9 cellular contexts compared by ENCODE assay signal in genomic region chr3:128076783-128077624, GRCh38. TPM values are rescaled to one million over a fixed set of nuclear protein-coding genes. Genes with fewer than 3 reads are reported as not detected.
DNase-seq lines count a peak whose midpoint lies in the region; ATAC-seq and TF ChIP-seq lines count a peak whose summit lies in the region.
"Had no signal": no experiment of that assay in that cellular context is flagged by ENCODE, and none has a peak within 500 bp of the region (broad histone marks: within the 10 kb centered on the region; RNA-seq: fewer than 3 reads in every experiment).

No MANE protein-coding gene starts in this region.

- no peaks in the 10 kb centered on the region for H3K27me3 Mint-ChIP-seq in activated naive CD4-positive, alpha-beta T cell treated with anti-CD3 and anti-CD28 coated beads for 36 hours (ENCODE audit: low read depth)

- intact Hi-C loops in activated naive CD4-positive, alpha-beta T cell treated with anti-CD3 and anti-CD28 coated beads for 36 hours (cut with micrococcal nuclease): loop anchor here (2.0 to 5.0 kb wide), 2 partner anchors 350 to 414 kb away; no protein-coding TSS in a partner anchor
- intact Hi-C loops in left cardiac atrium (cut with DNase I) (loop anchor here (10.0 kb wide), 2 partner anchors 48 to 58 kb away; partner anchors contain the start of gene RUVBL1 (in 1 of the 2)), prostate gland (cut with DNase I) (loop anchor here (5.0 kb wide), 1 partner anchor 420 kb away; no protein-coding TSS in a partner anchor)

- CTCF ChIA-PET in activated naive CD4-positive, alpha-beta T cell treated with anti-CD3 and anti-CD28 coated beads for 36 hours (lab: Charles Lee): interaction anchor here (1.5 kb wide), 1 partner anchor 9 kb away, joined by 3 read pairs; no protein-coding TSS in a partner anchor

- WGBS in prostate gland: 42% methylated on average over 57 of the region's 72 CpGs

- H3K9me3 Mint-ChIP-seq in activated naive CD4-positive, alpha-beta T cell treated with anti-CD3 and anti-CD28 coated beads for 36 hours: no peaks in the 10 kb centered on the region

- peak overlapping the region; percentile 46 for H3K4me3 Mint-ChIP-seq in activated naive CD4-positive, alpha-beta T cell treated with anti-CD3 and anti-CD28 coated beads for 36 hours

- no peaks in the 10 kb centered on the region for H3K9me3 ChIP-seq in prostate gland

- H3K36me3 ChIP-seq in prostate gland: no peaks in the 10 kb centered on the region

- no peaks in the 10 kb centered on the region for H3K27me3 ChIP-seq in prostate gland (replicated peaks; ENCODE audit: insufficient read depth)

- peak overlapping the region; percentile 12 to 22 for H3K4me3 ChIP-seq in prostate gland

- ATAC-seq in left cardiac atrium (peak; percentile 4 to 17), HG03139 (IDR thresholded peaks at IDR 0.05; ENCODE audit: unreplicated experiment) (no peak), GM21526 (IDR thresholded peaks at IDR 0.05; ENCODE audit: low FRiP score, unreplicated experiment) (no peak)
- ATAC-seq: Panc1 had no signal

- no peak overlapping the region for H3K27ac ChIP-seq in prostate gland

- peaks cover 20% of the 10 kb centered on the region for H3K4me1 Mint-ChIP-seq in activated naive CD4-positive, alpha-beta T cell treated with anti-CD3 and anti-CD28 coated beads for 36 hours (ENCODE audit: low read depth)

- no peak overlapping the region for H3K27ac Mint-ChIP-seq in activated naive CD4-positive, alpha-beta T cell treated with anti-CD3 and anti-CD28 coated beads for 36 hours

- no peaks in the 10 kb centered on the region for H3K4me1 ChIP-seq in prostate gland (replicated peaks)

- H3K36me3 Mint-ChIP-seq in activated naive CD4-positive, alpha-beta T cell treated with anti-CD3 and anti-CD28 coated beads for 36 hours (ENCODE audit: low read depth): peaks cover 38% of the 10 kb centered on the region

- peak; percentile 26 to 69 (median 63) for DNase-seq in NCI-H1417 (lab: John Stamatoyannopoulos, UW)
- no peak for DNase-seq in NCI-H1417 treated with DMSO at 0.1 percent for 48 hours (lab: John Stamatoyannopoulos, UW)
- peak; percentile 46 for DNase-seq in activated naive CD4-positive, alpha-beta T cell treated with anti-CD3 and anti-CD28 coated beads for 36 hours
- peak; percentile 62 for DNase-seq in left cardiac atrium
- DNase-seq in prostate gland (ENCODE audit: low spot score): no peak
- no peak for DNase-seq in kidney glomerular epithelial cell (lab: John Stamatoyannopoulos, UW)

- TF ChIP-seq CTCF in prostate gland (IDR thresholded peaks at IDR 0.05): no peak

- TF ChIP-seq POLR2A in prostate gland (IDR thresholded peaks at IDR 0.05): no peak

RNA-seq across cellular contexts. Expression of gene SEC61A1, which starts 24.8 kb away (rescaled TPM):
- total RNA-seq in activated naive CD4-positive, alpha-beta T cell treated with anti-CD3 and anti-CD28 coated beads for 36 hours: 100 to 1,000 TPM; 115 to 119 TPM
- total RNA-seq in left cardiac atrium: 100 to 1,000 TPM in 1 of 2 donors, 10 to 100 TPM in 1; 80.0 to 134 TPM
- total RNA-seq in prostate gland: 100 to 1,000 TPM; 166 to 195 TPM

RNA-seq across cellular contexts. Expression of gene RUVBL1, which starts 46.6 kb away (rescaled TPM):
- total RNA-seq in activated naive CD4-positive, alpha-beta T cell treated with anti-CD3 and anti-CD28 coated beads for 36 hours: 10 to 100 TPM; 71.6 to 73.1 TPM
- total RNA-seq in left cardiac atrium (10 to 100 TPM; 22.1 to 23.7 TPM), prostate gland (10 to 100 TPM; 24.0 to 28.1 TPM)

Comparison
In these comparisons a context has a peak if more than half of its experiments do, and no peak if none do; other contexts are left out.
1. DNase-seq: peak in NCI-H1417 (3 of 3), activated naive CD4-positive, alpha-beta T cell treated with anti-CD3 and anti-CD28 coated beads for 36 hours (single experiment) and left cardiac atrium (single experiment); none in NCI-H1417 treated with DMSO at 0.1 percent for 48 hours (single experiment), prostate gland (single experiment) and kidney glomerular epithelial cell (single experiment).
2. ATAC-seq: peak in left cardiac atrium (2 of 2); none in HG03139 (single experiment) and GM21526 (single experiment).